ENCODE assay signal across 8 cellular contexts in the genomic region with DNA sequence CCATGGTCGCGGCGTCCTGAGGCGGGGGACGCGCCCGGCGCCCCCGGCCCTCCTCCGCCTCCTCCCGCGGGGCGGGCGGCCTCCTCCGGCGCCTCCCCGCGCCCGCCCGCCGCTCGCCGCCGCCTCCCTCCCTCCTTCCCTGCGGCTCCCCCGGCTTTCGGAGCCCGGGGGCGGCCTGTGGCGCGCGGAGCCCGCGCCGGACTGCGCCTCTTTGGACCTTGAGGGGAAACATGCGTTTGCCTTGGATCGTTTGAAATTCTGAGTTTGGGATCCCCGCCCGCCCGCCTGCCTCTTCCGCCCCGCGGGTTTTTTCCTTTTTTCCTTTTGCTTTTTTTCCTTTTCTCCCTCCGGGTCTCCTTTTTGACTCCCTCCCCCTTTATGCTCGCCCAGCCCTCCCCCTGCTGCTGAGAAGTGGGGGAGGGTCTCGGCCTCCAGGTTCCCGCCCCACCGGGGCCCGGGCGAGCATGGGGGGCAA. TPM values are rescaled to one million over a fixed set of nuclear protein-coding genes. Genes with fewer than 3 reads are reported as not detected.
A peak's percentile ranks its signal among the peaks of the same experiment; 100 is the strongest.
DNase-seq lines count a peak whose midpoint lies in the region; ATAC-seq, FAIRE-seq and TF ChIP-seq lines count a peak whose summit lies in the region.

No MANE protein-coding gene starts in this region.

- DNase-seq in NT2/D1 (ENCODE audit: low read depth, low spot score) = no peak
- no peak for DNase-seq in astrocyte of the cerebellum (ENCODE audit: low read depth)
- DNase-seq in iPS-NIHi11 (ENCODE audit: low spot score) = peak; percentile 43
- no peak for DNase-seq in small intestine
- DNase-seq in NCI-H187 treated with DMSO at 0.1 percent for 48 hours (lab: John Stamatoyannopoulos, UW) = no peak
- DNase-seq in T1000 (lab: John Stamatoyannopoulos, UW) = no peak

- peak overlapping the region; percentile 85 for H3K9ac ChIP-seq in NT2/D1 (ENCODE audit: insufficient read length, low read depth)

- peaks cover 17% of the 10 kb centered on the region for H3K4me1 ChIP-seq in NT2/D1 (ENCODE audit: insufficient read depth, insufficient read length)
- H3K4me1 ChIP-seq in small intestine (ENCODE audit: control insufficient read depth in 2 of 2, insufficient read depth in 1 of 2, low read depth in 1 of 2, low read length in 1 of 2) = peaks cover 2 to 7% of the 10 kb centered on the region in 2 donors

- ATAC-seq in GM18498 (IDR thresholded peaks at IDR 0.05; ENCODE audit: unreplicated experiment) (peak; percentile 38), HG02571 (IDR thresholded peaks at IDR 0.05; ENCODE audit: unreplicated experiment) (peak; percentile 33)

- TF ChIP-seq CTCF in astrocyte of the cerebellum (IDR thresholded peaks at IDR 0.05; ENCODE audit: low read depth, low read length, missing control alignments) = no peak

- peaks cover 7% of the 10 kb centered on the region for H3K36me3 ChIP-seq in NT2/D1 (ENCODE audit: insufficient read depth, insufficient read length, low read length)
- H3K36me3 ChIP-seq in small intestine (ENCODE audit: control insufficient read depth in 2 of 2, insufficient read depth in 2 of 2, low read length in 2 of 2) = no peaks in the 10 kb centered on the region

- in situ Hi-C loops in astrocyte of the cerebellum (cut with HindIII; ENCODE audit: low sequenced_read_pairs) = no loop called here

- peak overlapping the region; percentile 8 to 69 for H3K27ac ChIP-seq in small intestine (ENCODE audit: low read depth in 1 of 2, low read length in 1 of 2)

- peak overlapping the region; percentile 68 for H3K4me3 ChIP-seq in NT2/D1 (ENCODE audit: insufficient read length, low read depth)
- H3K4me3 ChIP-seq in astrocyte of the cerebellum (ENCODE audit: low read depth, low read length) = peak overlapping the region; percentile 70
- H3K4me3 ChIP-seq in small intestine (ENCODE audit: low read depth in 1 of 2, low read length in 2 of 2) = peak overlapping the region; percentile 83 to 93

- FAIRE-seq in small intestine (lab: Jason Lieb, UNC) = no peak

- H3K27me3 ChIP-seq in NT2/D1 (ENCODE audit: insufficient read depth, insufficient read length) = peaks cover 12% of the 10 kb centered on the region
- no peaks in the 10 kb centered on the region for H3K27me3 ChIP-seq in small intestine (ENCODE audit: control insufficient read depth in 2 of 2, insufficient read depth in 2 of 2, low read length in 2 of 2)

- H3K9me3 ChIP-seq in NT2/D1 (ENCODE audit: insufficient read depth, low read length) = no peaks in the 10 kb centered on the region
- no peaks in the 10 kb centered on the region for H3K9me3 ChIP-seq in small intestine (ENCODE audit: control insufficient read depth, low read depth)

- 0 to 1% (median 1%) methylated on average over 18 to 51 of the region's 51 CpGs for WGBS in small intestine, 3 donors

RNA-seq across cellular contexts. Expression of a gene that starts 0.4 kb away (rescaled TPM):
- polyA plus RNA-seq in small intestine = 1 to 10 TPM; 5.8 to 9.1 (median 7.0) TPM

RNA-seq across cellular contexts. Expression of a gene that starts 14.3 kb away (rescaled TPM):
- 10 to 100 TPM; 13.9 to 29.5 (median 20.8) TPM for polyA plus RNA-seq in small intestine
